ENCODE assay signal across 12 cellular contexts in the genomic region with DNA sequence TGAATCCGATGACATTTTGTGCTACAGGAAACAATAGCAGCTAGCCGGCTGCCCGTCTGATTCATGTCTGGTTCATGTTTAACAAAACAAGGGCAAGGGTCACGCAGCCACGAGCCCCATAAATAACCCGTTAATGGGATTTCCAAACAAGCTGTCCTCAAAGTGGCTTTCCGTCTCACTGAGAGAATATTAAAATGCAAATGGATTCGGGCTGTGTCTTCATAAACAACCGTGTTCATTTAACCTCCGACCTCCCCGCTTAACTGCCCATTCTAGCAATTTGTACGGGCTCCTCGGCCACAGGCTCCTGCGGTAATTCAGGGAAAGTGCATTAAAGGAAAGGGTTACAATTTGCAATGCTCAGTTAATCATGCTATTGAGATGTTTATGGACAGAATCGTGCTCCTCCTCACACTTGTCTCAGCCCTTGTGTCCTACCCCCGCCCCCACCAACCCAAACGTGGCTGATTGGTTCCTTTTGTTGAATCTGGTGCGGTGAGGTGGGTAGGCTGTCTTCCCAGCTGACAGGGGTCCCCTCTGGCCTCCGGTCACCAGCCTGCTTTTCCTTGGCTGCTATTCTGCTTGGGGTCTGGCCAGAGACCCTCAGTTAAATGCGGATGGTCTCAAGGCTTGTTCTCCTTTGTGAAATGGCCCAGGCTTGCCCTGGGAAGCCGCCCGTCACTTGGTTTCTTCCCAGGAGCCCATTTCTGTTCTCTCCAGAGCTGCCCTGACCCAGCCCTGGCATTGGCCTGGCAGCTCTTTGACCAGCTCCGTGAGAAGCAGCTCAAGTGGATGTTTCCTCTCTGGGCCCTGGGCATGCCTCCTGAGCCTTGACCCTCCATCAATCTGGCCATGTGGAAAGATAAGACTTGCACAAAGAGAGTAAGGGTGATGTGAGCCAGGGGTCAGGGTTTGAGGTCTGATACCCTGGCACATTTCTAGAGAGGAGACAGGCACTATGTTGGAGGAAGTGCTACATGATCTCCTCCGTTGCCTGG.
DNase-seq lines count a peak whose midpoint lies in the region; ATAC-seq, FAIRE-seq and TF ChIP-seq lines count a peak whose summit lies in the region.
"Had no signal": no experiment of that assay in that cellular context is flagged by ENCODE, and none has a peak within 500 bp of the region (broad histone marks: within the 10 kb centered on the region; RNA-seq: fewer than 3 reads in every experiment).

No MANE protein-coding gene starts in this region.

- peaks cover 6% of the 10 kb centered on the region for H3K4me1 Mint-ChIP-seq in T-helper 17 cell

- no peak for ATAC-seq in K562
- no peak for ATAC-seq in T-helper 17 cell
- no peak for ATAC-seq in GM21717 (IDR thresholded peaks at IDR 0.05; ENCODE audit: unreplicated experiment)
- no peak for ATAC-seq in GM19397 (IDR thresholded peaks at IDR 0.05; ENCODE audit: unreplicated experiment)

- in situ Hi-C loops in ACHN (cut with HindIII; ENCODE audit: low pct_ligation_motif_present, low pct_unique_long_range_greater_than_20kb, low sequenced_read_pairs) (no loop called here), K562 (cut with MboI) (no loop called here)

- TF ChIP-seq RAD21 in K562 (CRISPR knock-in tag; conservative IDR thresholded peaks at IDR 0.05 in 1 of 2, IDR thresholded peaks at IDR 0.05 in 1 of 2) (no peak), liver (IDR thresholded peaks at IDR 0.05) (peak; percentile 34 to 35)

- no peak for FAIRE-seq in K562 (lab: Jason Lieb, UNC)

- POLR2A ChIA-PET in K562 (lab: Yijun Ruan, JAX), result interaction anchor here (0.6 kb wide), 1 partner anchor 604 kb away, joined by 4 read pairs; no protein-coding TSS in a partner anchor

- intact Hi-C loops in K562 (cut with micrococcal nuclease), result no loop called here

- TF ChIP-seq EP300 in K562 (IDR thresholded peaks at IDR 0.05; ENCODE audit: low read length), result no peak

- no peak overlapping the region for H3K27ac Mint-ChIP-seq in T-helper 17 cell

- TF ChIP-seq POLR2A in K562 (conservative IDR thresholded peaks at IDR 0.05), result no peak

- peaks cover 6% of the 10 kb centered on the region for H4K20me1 ChIP-seq in K562 (replicated peaks; ENCODE audit: control insufficient read depth, insufficient read depth, low read length)

- H2AFZ ChIP-seq in K562 (ENCODE audit: low read depth, low read length), result no peak overlapping the region

- H3K9me3 ChIP-seq in K562 (replicated peaks; ENCODE audit: control insufficient read depth, insufficient read depth, low read depth, low read length) (no peaks in the 10 kb centered on the region), liver (ENCODE audit: control insufficient read depth in 4 of 4, low read length in 3 of 4) (no peaks in the 10 kb centered on the region), T-helper 17 cell (ENCODE audit: control insufficient read depth, low read length, poor library complexity, severe bottlenecking) (no peaks in the 10 kb centered on the region)

- H3K27ac ChIP-seq in K562 (ENCODE audit: extremely low read depth, low read depth, low read length) (no peak overlapping the region), liver (ENCODE audit: low read depth in 1 of 2, low read length in 2 of 2) (no peak overlapping the region)

- H3K4me1 ChIP-seq in K562 (replicated peaks in 1 of 2; ENCODE audit: control insufficient read depth in 2 of 2, insufficient read depth in 2 of 2, low read length in 2 of 2) (peaks cover 0 to 6% of the 10 kb centered on the region in 2 experiments; a peak in 2 of 5 replicates), liver (ENCODE audit: control insufficient read depth in 4 of 4, insufficient read depth in 4 of 4, low read length in 3 of 4) (peaks cover 2 to 10% (median 8%) of the 10 kb centered on the region in 4 donors)

- H3K79me2 ChIP-seq in K562 (ENCODE audit: control insufficient read depth, insufficient read depth, low read length), result no peaks in the 10 kb centered on the region

- 22% methylated on average over 23 of the region's 24 CpGs for WGBS in K562 (ENCODE audit: insufficient coverage, low coverage, missing lambda C conversion rate)
- 44% methylated on average over 24 of the region's 24 CpGs for WGBS in liver

- CTCF ChIA-PET in K562 (lab: Yijun Ruan, JAX; ENCODE audit: low intra/inter-chr PET ratio), result no interaction called here

- no peak overlapping the region for H3K4me2 ChIP-seq in K562 (ENCODE audit: insufficient read depth, low read length)

- BruUV-seq in K562 (replicated peaks; lab: Mats Ljungman, UMichigan), result no TSS peak

- H3K9ac ChIP-seq in K562 (ENCODE audit: insufficient read depth in 1 of 2, low read depth in 2 of 2, low read length in 2 of 2) (no peak overlapping the region), liver (ENCODE audit: low read depth in 1 of 2, low read length in 2 of 2) (no peak overlapping the region)

- H3K27me3 ChIP-seq in K562 (ENCODE audit: control insufficient read depth in 2 of 2, insufficient read depth in 2 of 2, low read length in 2 of 2) (peaks cover 26 to 42% of the 10 kb centered on the region in 2 experiments), liver (ENCODE audit: control insufficient read depth in 4 of 4, insufficient read depth in 4 of 4, low read length in 3 of 4) (no peaks in the 10 kb centered on the region)

- TF ChIP-seq CTCF in K562 (IDR thresholded peaks at IDR 0.05 in 2 of 3, conservative IDR thresholded peaks at IDR 0.05 in 1 of 3; ENCODE audit: insufficient read depth in 2 of 3, low read depth in 1 of 3, low read length in 3 of 3) (no peak), liver (IDR thresholded peaks at IDR 0.05; ENCODE audit: low read depth, low read length, missing input control) (no peak)

- H3K4me3 ChIP-seq in K562 (no peak overlapping the region), liver (ENCODE audit: low read depth in 1 of 3, low read length in 3 of 3) (no peak overlapping the region)

- DNase-seq in ACHN, result peak; percentile 38
- DNase-seq in HuH-7.5 (ENCODE audit: low spot score), result peak; percentile 49
- DNase-seq in K562 (ENCODE audit: extremely low read depth in 1 of 4, low spot score in 3 of 4), result no peak
- no peak for DNase-seq in T-helper 17 cell
- DNase-seq in NCI-H2107 (lab: John Stamatoyannopoulos, UW), result no peak
- DNase-seq: activated CD4-positive, alpha-beta T cell treated with anti-CD3 and anti-CD28 coated beads, Interleukin-2, amount 50 U/mL, for 1 hour; activated naive CD4-positive, alpha-beta T cell; cortex of kidney; GDM1 had no signal

- peaks cover 7% of the 10 kb centered on the region for H3K36me3 Mint-ChIP-seq in T-helper 17 cell (ENCODE audit: low read depth)

- H3K4me3 Mint-ChIP-seq in T-helper 17 cell, result no peak overlapping the region

- H3K36me3 ChIP-seq in K562 (ENCODE audit: control insufficient read depth, insufficient read depth, low read length) (no peaks in the 10 kb centered on the region), liver (ENCODE audit: control insufficient read depth in 4 of 4, insufficient read depth in 3 of 4, low read depth in 1 of 4, low read length in 3 of 4) (no peaks in the 10 kb centered on the region)

- no peaks in the 10 kb centered on the region for H3K9me1 ChIP-seq in K562 (ENCODE audit: control insufficient read depth, insufficient read depth, low read length)

- H3K27me3 Mint-ChIP-seq in T-helper 17 cell, result peaks cover 45% of the 10 kb centered on the region

TF ChIP-seq in K562, 482 proteins besides CTCF, POLR2A, EP300 and RAD21 (continues in another document):
- no peak for TF ChIP-seq NR2C2 (CRISPR knock-in tag; IDR thresholded peaks at IDR 0.05)
- TF ChIP-seq NR2C2 (tag; IDR thresholded peaks at IDR 0.05), result peak; percentile 83
- peak; percentile 65 for TF ChIP-seq MEIS2 (IDR thresholded peaks at IDR 0.05; ENCODE audit: partially characterized antibody)
- TF ChIP-seq, protein P1, sequence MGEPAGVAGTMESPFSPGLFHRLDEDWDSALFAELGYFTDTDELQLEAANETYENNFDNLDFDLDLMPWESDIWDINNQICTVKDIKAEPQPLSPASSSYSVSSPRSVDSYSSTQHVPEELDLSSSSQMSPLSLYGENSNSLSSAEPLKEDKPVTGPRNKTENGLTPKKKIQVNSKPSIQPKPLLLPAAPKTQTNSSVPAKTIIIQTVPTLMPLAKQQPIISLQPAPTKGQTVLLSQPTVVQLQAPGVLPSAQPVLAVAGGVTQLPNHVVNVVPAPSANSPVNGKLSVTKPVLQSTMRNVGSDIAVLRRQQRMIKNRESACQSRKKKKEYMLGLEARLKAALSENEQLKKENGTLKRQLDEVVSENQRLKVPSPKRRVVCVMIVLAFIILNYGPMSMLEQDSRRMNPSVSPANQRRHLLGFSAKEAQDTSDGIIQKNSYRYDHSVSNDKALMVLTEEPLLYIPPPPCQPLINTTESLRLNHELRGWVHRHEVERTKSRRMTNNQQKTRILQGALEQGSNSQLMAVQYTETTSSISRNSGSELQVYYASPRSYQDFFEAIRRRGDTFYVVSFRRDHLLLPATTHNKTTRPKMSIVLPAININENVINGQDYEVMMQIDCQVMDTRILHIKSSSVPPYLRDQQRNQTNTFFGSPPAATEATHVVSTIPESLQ (CRISPR knock-in tag; IDR thresholded peaks at IDR 0.05), result no peak
- no peak for TF ChIP-seq NR2C1 (IDR thresholded peaks at IDR 0.05)
- peak; percentile 83 for TF ChIP-seq NR2C1 (tag; IDR thresholded peaks at IDR 0.05)
- TF ChIP-seq NFYB (IDR thresholded peaks at IDR 0.05; ENCODE audit: extremely low read depth, insufficient read length), result peak; percentile 31

TF ChIP-seq in liver, 16 proteins besides CTCF, POLR2A, EP300 and RAD21 (continues in another document):
- TF ChIP-seq, protein P2, sequence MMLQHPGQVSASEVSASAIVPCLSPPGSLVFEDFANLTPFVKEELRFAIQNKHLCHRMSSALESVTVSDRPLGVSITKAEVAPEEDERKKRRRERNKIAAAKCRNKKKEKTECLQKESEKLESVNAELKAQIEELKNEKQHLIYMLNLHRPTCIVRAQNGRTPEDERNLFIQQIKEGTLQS (IDR thresholded peaks at IDR 0.05), result no peak
- TF ChIP-seq YY1 (IDR thresholded peaks at IDR 0.05), result peak; percentile 51

Comparison
In these comparisons a context has a peak if more than half of its experiments do, and no peak if none do; other contexts are left out.
1. DNase-seq: peak in ACHN (single experiment) and HuH-7.5 (single experiment); none in K562 (0 of 4), T-helper 17 cell (0 of 3) and NCI-H2107 (single experiment).